ENCODE assay signal across 1 cellular context in the genomic region with DNA sequence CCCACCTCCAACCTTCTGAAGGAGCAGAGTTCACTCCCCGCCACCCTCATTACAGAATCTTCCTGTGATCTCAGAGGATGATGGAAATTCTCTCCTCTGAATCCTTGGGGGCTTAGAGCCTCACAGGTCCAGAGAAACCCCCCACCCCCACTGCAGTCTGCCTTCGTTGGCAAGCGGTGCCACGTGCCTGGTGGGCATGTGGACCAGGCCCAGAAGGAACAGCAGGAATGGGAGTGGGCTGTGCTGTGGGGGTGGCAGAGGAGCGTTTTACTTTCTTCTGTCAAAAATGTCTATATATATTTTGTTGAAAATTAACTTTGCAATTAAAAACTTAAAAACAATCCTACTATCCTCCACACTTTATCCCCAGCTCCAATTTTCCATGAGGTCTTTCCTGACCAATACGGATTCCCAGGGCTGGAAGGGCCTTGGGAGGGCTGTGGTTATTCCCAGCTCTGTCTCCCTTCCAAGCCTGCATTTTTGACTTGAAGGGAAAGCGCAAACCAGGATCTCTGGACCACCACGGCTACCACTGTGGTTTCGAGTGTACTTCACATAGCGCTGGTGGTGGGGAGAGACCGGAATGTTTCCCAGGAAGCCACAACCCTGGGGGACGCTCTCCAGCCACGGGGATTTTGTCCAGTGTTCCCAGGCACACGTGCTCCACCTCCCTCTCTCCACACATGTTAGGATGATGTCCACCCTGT.
TF ChIP-seq lines count a peak whose summit lies in the region.

No MANE protein-coding gene starts in this region.

TF ChIP-seq in K562, 482 proteins besides CTCF, POLR2A, EP300 and RAD21:
- no peak for TF ChIP-seq ZNF644 (tag; IDR thresholded peaks at IDR 0.05; ENCODE audit: low read depth)
- TF ChIP-seq SRSF1 (IDR thresholded peaks at IDR 0.05; ENCODE audit: low read depth, low read length), result no peak
- TF ChIP-seq RCOR1 (IDR thresholded peaks at IDR 0.05; ENCODE audit: borderline replicate concordance in 1 of 2, low read depth in 2 of 2, low read length in 2 of 2), result no peak
- no peak for TF ChIP-seq HEY1 (CRISPR knock-in tag; IDR thresholded peaks at IDR 0.05; ENCODE audit: borderline replicate concordance)
- TF ChIP-seq NFATC3 (IDR thresholded peaks at IDR 0.05), result no peak
- TF ChIP-seq, protein P1, sequence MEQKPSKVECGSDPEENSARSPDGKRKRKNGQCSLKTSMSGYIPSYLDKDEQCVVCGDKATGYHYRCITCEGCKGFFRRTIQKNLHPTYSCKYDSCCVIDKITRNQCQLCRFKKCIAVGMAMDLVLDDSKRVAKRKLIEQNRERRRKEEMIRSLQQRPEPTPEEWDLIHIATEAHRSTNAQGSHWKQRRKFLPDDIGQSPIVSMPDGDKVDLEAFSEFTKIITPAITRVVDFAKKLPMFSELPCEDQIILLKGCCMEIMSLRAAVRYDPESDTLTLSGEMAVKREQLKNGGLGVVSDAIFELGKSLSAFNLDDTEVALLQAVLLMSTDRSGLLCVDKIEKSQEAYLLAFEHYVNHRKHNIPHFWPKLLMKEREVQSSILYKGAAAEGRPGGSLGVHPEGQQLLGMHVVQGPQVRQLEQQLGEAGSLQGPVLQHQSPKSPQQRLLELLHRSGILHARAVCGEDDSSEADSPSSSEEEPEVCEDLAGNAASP (IDR thresholded peaks at IDR 0.05), result no peak
- no peak for TF ChIP-seq MCM3 (IDR thresholded peaks at IDR 0.05)
- no peak for TF ChIP-seq TCF7 (IDR thresholded peaks at IDR 0.05; ENCODE audit: borderline replicate concordance)
- TF ChIP-seq, protein P2, sequence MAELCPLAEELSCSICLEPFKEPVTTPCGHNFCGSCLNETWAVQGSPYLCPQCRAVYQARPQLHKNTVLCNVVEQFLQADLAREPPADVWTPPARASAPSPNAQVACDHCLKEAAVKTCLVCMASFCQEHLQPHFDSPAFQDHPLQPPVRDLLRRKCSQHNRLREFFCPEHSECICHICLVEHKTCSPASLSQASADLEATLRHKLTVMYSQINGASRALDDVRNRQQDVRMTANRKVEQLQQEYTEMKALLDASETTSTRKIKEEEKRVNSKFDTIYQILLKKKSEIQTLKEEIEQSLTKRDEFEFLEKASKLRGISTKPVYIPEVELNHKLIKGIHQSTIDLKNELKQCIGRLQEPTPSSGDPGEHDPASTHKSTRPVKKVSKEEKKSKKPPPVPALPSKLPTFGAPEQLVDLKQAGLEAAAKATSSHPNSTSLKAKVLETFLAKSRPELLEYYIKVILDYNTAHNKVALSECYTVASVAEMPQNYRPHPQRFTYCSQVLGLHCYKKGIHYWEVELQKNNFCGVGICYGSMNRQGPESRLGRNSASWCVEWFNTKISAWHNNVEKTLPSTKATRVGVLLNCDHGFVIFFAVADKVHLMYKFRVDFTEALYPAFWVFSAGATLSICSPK (IDR thresholded peaks at IDR 0.05; ENCODE audit: borderline replicate concordance), result no peak
- no peak for TF ChIP-seq STAT5B (CRISPR knock-in tag; IDR thresholded peaks at IDR 0.05)
- TF ChIP-seq PTRF (tag; IDR thresholded peaks at IDR 0.05), result no peak
- TF ChIP-seq SNIP1 (IDR thresholded peaks at IDR 0.05; ENCODE audit: low read depth), result no peak
- no peak for TF ChIP-seq HCFC1 (IDR thresholded peaks at IDR 0.05; ENCODE audit: low read depth, low read length)
- TF ChIP-seq ZNF589 (CRISPR knock-in tag; IDR thresholded peaks at IDR 0.05; ENCODE audit: low read depth), result no peak
- TF ChIP-seq IFI16 (CRISPR knock-in tag; IDR thresholded peaks at IDR 0.05), result no peak
- no peak for TF ChIP-seq ZNF561 (CRISPR knock-in tag; conservative IDR thresholded peaks at IDR 0.05)
- TF ChIP-seq, protein P3, sequence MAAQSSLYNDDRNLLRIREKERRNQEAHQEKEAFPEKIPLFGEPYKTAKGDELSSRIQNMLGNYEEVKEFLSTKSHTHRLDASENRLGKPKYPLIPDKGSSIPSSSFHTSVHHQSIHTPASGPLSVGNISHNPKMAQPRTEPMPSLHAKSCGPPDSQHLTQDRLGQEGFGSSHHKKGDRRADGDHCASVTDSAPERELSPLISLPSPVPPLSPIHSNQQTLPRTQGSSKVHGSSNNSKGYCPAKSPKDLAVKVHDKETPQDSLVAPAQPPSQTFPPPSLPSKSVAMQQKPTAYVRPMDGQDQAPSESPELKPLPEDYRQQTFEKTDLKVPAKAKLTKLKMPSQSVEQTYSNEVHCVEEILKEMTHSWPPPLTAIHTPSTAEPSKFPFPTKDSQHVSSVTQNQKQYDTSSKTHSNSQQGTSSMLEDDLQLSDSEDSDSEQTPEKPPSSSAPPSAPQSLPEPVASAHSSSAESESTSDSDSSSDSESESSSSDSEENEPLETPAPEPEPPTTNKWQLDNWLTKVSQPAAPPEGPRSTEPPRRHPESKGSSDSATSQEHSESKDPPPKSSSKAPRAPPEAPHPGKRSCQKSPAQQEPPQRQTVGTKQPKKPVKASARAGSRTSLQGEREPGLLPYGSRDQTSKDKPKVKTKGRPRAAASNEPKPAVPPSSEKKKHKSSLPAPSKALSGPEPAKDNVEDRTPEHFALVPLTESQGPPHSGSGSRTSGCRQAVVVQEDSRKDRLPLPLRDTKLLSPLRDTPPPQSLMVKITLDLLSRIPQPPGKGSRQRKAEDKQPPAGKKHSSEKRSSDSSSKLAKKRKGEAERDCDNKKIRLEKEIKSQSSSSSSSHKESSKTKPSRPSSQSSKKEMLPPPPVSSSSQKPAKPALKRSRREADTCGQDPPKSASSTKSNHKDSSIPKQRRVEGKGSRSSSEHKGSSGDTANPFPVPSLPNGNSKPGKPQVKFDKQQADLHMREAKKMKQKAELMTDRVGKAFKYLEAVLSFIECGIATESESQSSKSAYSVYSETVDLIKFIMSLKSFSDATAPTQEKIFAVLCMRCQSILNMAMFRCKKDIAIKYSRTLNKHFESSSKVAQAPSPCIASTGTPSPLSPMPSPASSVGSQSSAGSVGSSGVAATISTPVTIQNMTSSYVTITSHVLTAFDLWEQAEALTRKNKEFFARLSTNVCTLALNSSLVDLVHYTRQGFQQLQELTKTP (IDR thresholded peaks at IDR 0.05; ENCODE audit: low read depth in 1 of 2, partially characterized antibody in 2 of 2), result no peak
